ENCODE assay signal across 1 cellular context in genomic region chr10:99389721-99390480, GRCh38.
A peak's percentile ranks its signal among the peaks of the same experiment; 100 is the strongest.
TF ChIP-seq lines count a peak whose summit lies in the region.

No MANE protein-coding gene starts in this region.

TF ChIP-seq in HepG2, 621 proteins besides CTCF, POLR2A, EP300 and RAD21 (continued from another document):
- TF ChIP-seq, protein P1, sequence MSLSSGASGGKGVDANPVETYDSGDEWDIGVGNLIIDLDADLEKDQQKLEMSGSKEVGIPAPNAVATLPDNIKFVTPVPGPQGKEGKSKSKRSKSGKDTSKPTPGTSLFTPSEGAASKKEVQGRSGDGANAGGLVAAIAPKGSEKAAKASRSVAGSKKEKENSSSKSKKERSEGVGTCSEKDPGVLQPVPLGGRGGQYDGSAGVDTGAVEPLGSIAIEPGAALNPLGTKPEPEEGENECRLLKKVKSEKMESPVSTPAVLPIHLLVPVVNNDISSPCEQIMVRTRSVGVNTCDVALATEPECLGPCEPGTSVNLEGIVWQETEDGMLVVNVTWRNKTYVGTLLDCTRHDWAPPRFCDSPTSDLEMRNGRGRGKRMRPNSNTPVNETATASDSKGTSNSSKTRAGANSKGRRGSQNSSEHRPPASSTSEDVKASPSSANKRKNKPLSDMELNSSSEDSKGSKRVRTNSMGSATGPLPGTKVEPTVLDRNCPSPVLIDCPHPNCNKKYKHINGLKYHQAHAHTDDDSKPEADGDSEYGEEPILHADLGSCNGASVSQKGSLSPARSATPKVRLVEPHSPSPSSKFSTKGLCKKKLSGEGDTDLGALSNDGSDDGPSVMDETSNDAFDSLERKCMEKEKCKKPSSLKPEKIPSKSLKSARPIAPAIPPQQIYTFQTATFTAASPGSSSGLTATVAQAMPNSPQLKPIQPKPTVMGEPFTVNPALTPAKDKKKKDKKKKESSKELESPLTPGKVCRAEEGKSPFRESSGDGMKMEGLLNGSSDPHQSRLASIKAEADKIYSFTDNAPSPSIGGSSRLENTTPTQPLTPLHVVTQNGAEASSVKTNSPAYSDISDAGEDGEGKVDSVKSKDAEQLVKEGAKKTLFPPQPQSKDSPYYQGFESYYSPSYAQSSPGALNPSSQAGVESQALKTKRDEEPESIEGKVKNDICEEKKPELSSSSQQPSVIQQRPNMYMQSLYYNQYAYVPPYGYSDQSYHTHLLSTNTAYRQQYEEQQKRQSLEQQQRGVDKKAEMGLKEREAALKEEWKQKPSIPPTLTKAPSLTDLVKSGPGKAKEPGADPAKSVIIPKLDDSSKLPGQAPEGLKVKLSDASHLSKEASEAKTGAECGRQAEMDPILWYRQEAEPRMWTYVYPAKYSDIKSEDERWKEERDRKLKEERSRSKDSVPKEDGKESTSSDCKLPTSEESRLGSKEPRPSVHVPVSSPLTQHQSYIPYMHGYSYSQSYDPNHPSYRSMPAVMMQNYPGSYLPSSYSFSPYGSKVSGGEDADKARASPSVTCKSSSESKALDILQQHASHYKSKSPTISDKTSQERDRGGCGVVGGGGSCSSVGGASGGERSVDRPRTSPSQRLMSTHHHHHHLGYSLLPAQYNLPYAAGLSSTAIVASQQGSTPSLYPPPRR (CRISPR knock-in tag; IDR thresholded peaks at IDR 0.05; ENCODE audit: borderline replicate concordance): peak; percentile 62; the same call in 1 of the 2 replicates
- peak; percentile 64; the same call in 1 of the 2 replicates for TF ChIP-seq PITX1 (CRISPR knock-in tag; IDR thresholded peaks at IDR 0.05)
- peak; percentile 27; the same call in 1 of the 2 replicates for TF ChIP-seq CREM (IDR thresholded peaks at IDR 0.05)
- no peak for TF ChIP-seq CREM (CRISPR knock-in tag; IDR thresholded peaks at IDR 0.05)
- TF ChIP-seq, protein P2, sequence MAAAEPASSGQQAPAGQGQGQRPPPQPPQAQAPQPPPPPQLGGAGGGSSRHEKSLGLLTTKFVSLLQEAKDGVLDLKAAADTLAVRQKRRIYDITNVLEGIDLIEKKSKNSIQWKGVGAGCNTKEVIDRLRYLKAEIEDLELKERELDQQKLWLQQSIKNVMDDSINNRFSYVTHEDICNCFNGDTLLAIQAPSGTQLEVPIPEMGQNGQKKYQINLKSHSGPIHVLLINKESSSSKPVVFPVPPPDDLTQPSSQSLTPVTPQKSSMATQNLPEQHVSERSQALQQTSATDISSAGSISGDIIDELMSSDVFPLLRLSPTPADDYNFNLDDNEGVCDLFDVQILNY (CRISPR knock-in tag; conservative IDR thresholded peaks at IDR 0.05): no peak
TF ChIP-seq in HepG2: peak in this region for 49.
